ENCODE assay signal across 24 cellular contexts in genomic region chr14:51682411-51682810, GRCh38. TPM values are rescaled to one million over a fixed set of nuclear protein-coding genes. Genes with fewer than 3 reads are reported as not detected.
DNase-seq lines count a peak whose midpoint lies in the region; TF ChIP-seq lines count a peak whose summit lies in the region.
"Had no signal": no experiment of that assay in that cellular context is flagged by ENCODE, and none has a peak within 500 bp of the region (broad histone marks: within the 10 kb centered on the region; RNA-seq: fewer than 3 reads in every experiment).

No MANE protein-coding gene starts in this region.

- H3K27me3 Mint-ChIP-seq in osteocyte (ENCODE audit: unreplicated experiment) = no peaks in the 10 kb centered on the region
- H3K27me3 Mint-ChIP-seq: activated naive CD8-positive, alpha-beta T cell had no signal

- H3K36me3 ChIP-seq in colonic mucosa = no peaks in the 10 kb centered on the region
- 0 out of 2 replicates have a peak, but pooled peaks cover 6% of the 10 kb centered on the region for H3K36me3 ChIP-seq in PC-9 (ENCODE audit: low read depth)
- H3K36me3 ChIP-seq: gastroesophageal sphincter, ovary, right lobe of liver, thoracic aorta had no signal

- BruUV-seq in PC-9 (replicated peaks; lab: Mats Ljungman, UMichigan) = no TSS peak

- H3K4me2 ChIP-seq in PC-9 = no peak overlapping the region

- H3K4me3 Mint-ChIP-seq in osteocyte (ENCODE audit: unreplicated experiment) = no peak overlapping the region
- H3K4me3 Mint-ChIP-seq: activated naive CD8-positive, alpha-beta T cell; activated T-cell treated with anti-CD3 and anti-CD28 coated beads, Interleukin-2, amount 50 U/mL, for 4 hours; naive B cell; stimulated activated effector memory CD8-positive, alpha-beta T cell treated with anti-CD3 and anti-CD28 coated beads, Interleukin-12 subunit alpha, Interleukin-12 subunit beta, amount 100 ng/mL, for 72 hours had no signal

- no peak overlapping the region for H2AFZ ChIP-seq in PC-9

- H3F3A ChIP-seq in PC-9 (ENCODE audit: insufficient read depth, low read depth) = no peaks in the 10 kb centered on the region

- H3K9me2 ChIP-seq in PC-9 (ENCODE audit: insufficient read depth) = no peaks in the 10 kb centered on the region

- peaks cover 95% of the 10 kb centered on the region for H3K79me2 ChIP-seq in PC-9 (ENCODE audit: low read depth)

- peak; percentile 40 for DNase-seq in AG20443 (ENCODE audit: low spot score)
- peak; percentile 33 for DNase-seq in LHCN-M2 (ENCODE audit: low read depth)
- peak; percentile 79 for DNase-seq in fibroblast of gingiva (ENCODE audit: low read depth)
- DNase-seq in osteocyte (ENCODE audit: extremely low spot score, unreplicated experiment) = no peak
- DNase-seq in globus pallidus (ENCODE audit: low spot score) = no peak
- no peak for DNase-seq in colonic mucosa
- no peak for DNase-seq in PC-9
- DNase-seq: activated T-cell treated with anti-CD3 and anti-CD28 coated beads, Interleukin-2, amount 50 U/mL, for 4 hours; COR-L47; DND-41; Karpas-422; naive B cell; NCI-H1092; NCI-H2081 treated with DMSO at 0.1 percent for 48 hours; NCI-H524 treated with DMSO at 0.1 percent for 48 hours; ovary; right lobe of liver; T1000 had no signal

- peak overlapping the region; percentile 52 for H3K27ac Mint-ChIP-seq in osteocyte (ENCODE audit: unreplicated experiment)
- H3K27ac Mint-ChIP-seq: activated naive CD8-positive, alpha-beta T cell; naive B cell; stimulated activated effector memory CD8-positive, alpha-beta T cell treated with anti-CD3 and anti-CD28 coated beads, Interleukin-12 subunit alpha, Interleukin-12 subunit beta, amount 100 ng/mL, for 72 hours had no signal

- no peak overlapping the region for H3K4me3 ChIP-seq in colonic mucosa
- H3K4me3 ChIP-seq in PC-9 = no peak overlapping the region
- H3K4me3 ChIP-seq: coronary artery, gastroesophageal sphincter, ovary, right lobe of liver, thoracic aorta had no signal

- POLR2A ChIA-PET in PC-9 (lab: Charles Lee; ENCODE audit: unreplicated experiment) = no interaction called here

- H3K4me1 ChIP-seq in colonic mucosa = no peaks in the 10 kb centered on the region
- no peaks in the 10 kb centered on the region for H3K4me1 ChIP-seq in PC-9 (replicated peaks; ENCODE audit: insufficient read depth)

- peaks cover 4% of the 10 kb centered on the region for H3K36me3 Mint-ChIP-seq in osteocyte (ENCODE audit: unreplicated experiment)
- H3K36me3 Mint-ChIP-seq: activated naive CD8-positive, alpha-beta T cell; naive B cell; stimulated activated effector memory CD8-positive, alpha-beta T cell treated with anti-CD3 and anti-CD28 coated beads, Interleukin-12 subunit alpha, Interleukin-12 subunit beta, amount 100 ng/mL, for 72 hours had no signal

- H3K9me3 Mint-ChIP-seq in osteocyte (ENCODE audit: unreplicated experiment) = no peaks in the 10 kb centered on the region
- H3K9me3 Mint-ChIP-seq: activated T-cell treated with anti-CD3 and anti-CD28 coated beads, Interleukin-2, amount 50 U/mL, for 4 hours; naive B cell; stimulated activated effector memory CD8-positive, alpha-beta T cell treated with anti-CD3 and anti-CD28 coated beads, Interleukin-12 subunit alpha, Interleukin-12 subunit beta, amount 100 ng/mL, for 72 hours had no signal

- H3K27ac ChIP-seq in colonic mucosa = no peak overlapping the region
- H3K27ac ChIP-seq in PC-9 = no peak overlapping the region
- H3K27ac ChIP-seq: coronary artery, gastroesophageal sphincter, ovary, right lobe of liver, RWPE1, thoracic aorta had no signal

- CTCF ChIA-PET in PC-9 (lab: Charles Lee) = no interaction called here

- intact Hi-C loops in colonic mucosa (cut with DNase I) (no loop called here), PC-9 (cut with micrococcal nuclease; ENCODE audit: unreplicated experiment) (no loop called here)

- H4K20me1 ChIP-seq in PC-9 (ENCODE audit: insufficient read depth) = peaks cover 9% of the 10 kb centered on the region; the same call in 1 of the 2 replicates

- H3K9me3 ChIP-seq in colonic mucosa (no peaks in the 10 kb centered on the region), PC-9 (ENCODE audit: insufficient read depth, low read depth) (no peaks in the 10 kb centered on the region)
- H3K9me3 ChIP-seq: gastroesophageal sphincter, ovary, right lobe of liver, thoracic aorta had no signal

- H3K27me3 ChIP-seq in colonic mucosa (no peaks in the 10 kb centered on the region), PC-9 (ENCODE audit: insufficient read depth, low read depth) (no peaks in the 10 kb centered on the region)
- H3K27me3 ChIP-seq: gastroesophageal sphincter, ovary, right lobe of liver had no signal

- H3K4me1 Mint-ChIP-seq in osteocyte (ENCODE audit: unreplicated experiment) = peaks cover 69% of the 10 kb centered on the region
- H3K4me1 Mint-ChIP-seq: naive B cell; stimulated activated effector memory CD8-positive, alpha-beta T cell treated with anti-CD3 and anti-CD28 coated beads, Interleukin-12 subunit alpha, Interleukin-12 subunit beta, amount 100 ng/mL, for 72 hours had no signal

- TF ChIP-seq CTCF in osteocyte (IDR thresholded peaks at IDR 0.05) (no peak), colonic mucosa (IDR thresholded peaks at IDR 0.05) (no peak), PC-9 (conservative IDR thresholded peaks at IDR 0.05) (no peak)

- H3K9ac ChIP-seq in colonic mucosa (ENCODE audit: low read depth in 2 of 2, low read length in 2 of 2) = no peak overlapping the region

RNA-seq across cellular contexts. Expression of gene FRMD6, which starts 30.7 kb away (rescaled TPM):
- total RNA-seq in LHCN-M2 (2014; rRNA removed) (170 and 223 TPM in 2 replicates), osteocyte (124 and 129 TPM in 2 replicates), colonic mucosa (1 to 10 TPM; 2.7 to 9.5 TPM), PC-9 (2021) (42.9 and 47.9 TPM in 2 replicates)
- 117 TPM for polyA plus RNA-seq in LHCN-M2 (2012)

Comparison
In these comparisons a context has a peak if more than half of its experiments do, and no peak if none do; other contexts are left out.
1. DNase-seq: peak in AG20443 (single experiment), LHCN-M2 (single experiment) and fibroblast of gingiva (single experiment); none in osteocyte (single experiment), globus pallidus (single experiment), colonic mucosa (single experiment) and PC-9 (0 of 2).